In the genomic region with DNA sequence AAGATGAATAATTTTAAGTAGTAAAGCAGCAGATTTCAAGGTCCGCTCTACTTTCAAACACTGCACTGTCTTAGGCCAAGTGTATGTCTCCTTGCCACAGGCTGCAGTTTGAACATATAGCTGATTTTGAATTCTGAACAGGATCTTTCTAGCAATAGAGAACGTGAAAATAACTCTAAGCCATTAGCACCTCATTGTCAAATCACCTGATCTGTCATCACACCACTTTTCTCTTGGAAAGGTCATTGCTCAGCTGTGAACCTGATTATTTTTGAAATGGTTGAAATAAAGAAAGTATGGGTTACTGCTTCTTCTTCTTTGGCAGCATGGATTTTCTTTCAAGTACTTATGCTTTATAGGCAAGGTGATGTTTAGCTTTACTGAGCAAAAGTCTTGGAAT, we compare ENCODE assay signal across 34 cellular contexts.
"Had no signal": no experiment of that assay in that cellular context is flagged by ENCODE, and none has a peak within 500 bp of the region (broad histone marks: within the 10 kb centered on the region; RNA-seq: fewer than 3 reads in every experiment).

No MANE protein-coding gene starts in this region.

- H3K27ac ChIP-seq: KMS-11 had no signal

- H3K36me3 ChIP-seq: MG63 had no signal

- H3K4me3 ChIP-seq: MG63 had no signal

- H3K27me3 ChIP-seq: MG63 had no signal

- H3K9me3 ChIP-seq: MG63 had no signal

- H3K9ac ChIP-seq: KMS-11 had no signal

- H3K4me2 ChIP-seq: KMS-11 had no signal

- DNase-seq: Karpas-422, Kasumi-1, MG63, MM.1S, MV-4-11, NCI-H1048, NCI-H1092, NCI-H1092 treated with DMSO at 0.1 percent for 48 hours, NCI-H1105, NCI-H1105 treated with DMSO at 0.1 percent for 48 hours, NCI-H1417, NCI-H1417 treated with DMSO at 0.1 percent for 48 hours, NCI-H1436, NCI-H1436 treated with DMSO at 0.1 percent for 48 hours, NCI-H146, NCI-H1694, NCI-H1694 treated with DMSO at 0.1 percent for 48 hours, NCI-H187, NCI-H187 treated with DMSO at 0.1 percent for 48 hours, NCI-H1930, NCI-H2029, NCI-H2029 treated with DMSO at 0.1 percent for 48 hours, NCI-H2081, NCI-H2081 treated with DMSO at 0.1 percent for 48 hours, NCI-H2107, NCI-H2171, NCI-H2171 treated with DMSO at 0.1 percent for 48 hours, NCI-H2227 treated with DMSO at 0.1 percent for 48 hours, NCI-H226, NCI-H345, NCI-H446, NCI-H446 treated with DMSO at 0.1 percent for 48 hours, NCI-H510A had no signal
